ENCODE assay signal across 1 cellular context in genomic region chr15:56042523-56042922, GRCh38.
TF ChIP-seq lines count a peak whose summit lies in the region.

No MANE protein-coding gene starts in this region.

TF ChIP-seq in HepG2, 621 proteins besides CTCF, POLR2A, EP300 and RAD21 (continued from another document):
- TF ChIP-seq ZNF646 (CRISPR knock-in tag; IDR thresholded peaks at IDR 0.05) (peak; percentile 82), GFI1 (CRISPR knock-in tag; IDR thresholded peaks at IDR 0.05; ENCODE audit: borderline replicate concordance) (0 out of 2 replicates have a peak, but pooled peaks have one; percentile 65), SOX5 (CRISPR knock-in tag; IDR thresholded peaks at IDR 0.05; ENCODE audit: borderline replicate concordance) (peak; percentile 30; the same call in 1 of the 2 replicates)
